ENCODE assay signal across 10 cellular contexts in genomic region chr7:45206266-45206665, GRCh38. TPM values are rescaled to one million over a fixed set of nuclear protein-coding genes. Genes with fewer than 3 reads are reported as not detected.
"Had no signal": no experiment of that assay in that cellular context is flagged by ENCODE, and none has a peak within 500 bp of the region (broad histone marks: within the 10 kb centered on the region; RNA-seq: fewer than 3 reads in every experiment).

No MANE protein-coding gene starts in this region.

RNA-seq across cellular contexts. Expression of gene RAMP3, which starts 48.7 kb away (rescaled TPM):
- total RNA-seq: activated B cell treated with CpG ODN at 0.5 μM for 24 hours; activated CD4-positive, alpha-beta memory T cell treated with anti-CD3 and anti-CD28 coated beads, Interleukin-2, amount 10 ng/mL, durations not matched to agents 7 days and 5 days; activated CD4-positive, alpha-beta T cell treated with anti-CD3 and anti-CD28 coated beads, Interleukin-2, amount 10 ng/mL, durations not matched to agents 24 days and 14 days; activated CD8-positive, alpha-beta memory T cell treated with anti-CD3 and anti-CD28 coated beads, Interleukin-2, amount 10 ng/mL, durations not matched to agents 7 days and 5 days; activated CD8-positive, alpha-beta T cell treated with anti-CD3 and anti-CD28 coated beads, Interleukin-2, amount 10 ng/mL, durations not matched to agents 7 days and 5 days; activated naive CD4-positive, alpha-beta T cell treated with anti-CD3 and anti-CD28 coated beads for 36 hours; activated naive CD8-positive, alpha-beta T cell treated with anti-CD3 and anti-CD28 coated beads for 36 hours; activated T-helper 17 cell treated with anti-CD3 and anti-CD28 coated beads, Interleukin-2, amount 50 U/mL, for 72 hours; astrocyte; T-helper 2 cell treated with Interferon-gamma antibody and Interleukin-4, amounts not matched to agents 100 ng/mL and 5 ng/mL, for 36 hours had no signal
